18 cellular contexts compared by ENCODE assay signal in genomic region chr19:39472746-39473442, GRCh38. TPM values are rescaled to one million over a fixed set of nuclear protein-coding genes. Genes with fewer than 3 reads are reported as not detected.
"Had no signal": no experiment of that assay in that cellular context is flagged by ENCODE, and none has a peak within 500 bp of the region (broad histone marks: within the 10 kb centered on the region; RNA-seq: fewer than 3 reads in every experiment).

No MANE protein-coding gene starts in this region.

- H3K9me3 ChIP-seq: gastrocnemius medialis, heart left ventricle, left ventricle myocardium inferior, prostate gland, right atrium auricular region, thoracic aorta had no signal

- H3K27me3 ChIP-seq: gastrocnemius medialis, heart left ventricle, right atrium auricular region had no signal

- ATAC-seq: gastrocnemius medialis had no signal

- H3K4me3 ChIP-seq: gastrocnemius medialis, heart left ventricle, left ventricle myocardium inferior, prostate gland, right atrium auricular region, thoracic aorta had no signal

- H3K27me3 Mint-ChIP-seq: naive B cell had no signal

- DNase-seq: activated CD4-positive, alpha-beta T cell treated with anti-CD3 and anti-CD28 coated beads, Interleukin-2, amount 50 U/mL, for 4 hours; effector CD4-positive, alpha-beta T cell; gastrocnemius medialis; heart left ventricle; kidney; left ventricle myocardium inferior; naive B cell; small intestine; stimulated activated CD4-positive, alpha-beta T cell treated with anti-CD3 and anti-CD28 coated beads, Interleukin-15, amount 100 ng/mL, for 24 hours; stimulated activated CD4-positive, alpha-beta T cell treated with anti-CD3 and anti-CD28 coated beads, Interleukin-2, amount 100 ng/mL, for 48 hours had no signal

- H3K27ac ChIP-seq: gastrocnemius medialis, heart left ventricle, left ventricle myocardium inferior, prostate gland, right atrium auricular region, thoracic aorta had no signal

- H3K4me1 ChIP-seq: gastrocnemius medialis, prostate gland had no signal

- H3K27ac Mint-ChIP-seq: T-helper 2 cell treated with Interferon-gamma antibody and Interleukin-4, amounts not matched to agents 5 μg/mL and 100 μg/mL, for 36 hours had no signal

- H3K9me3 Mint-ChIP-seq: naive B cell; neural crest cell; T-helper 2 cell treated with Interferon-gamma antibody and Interleukin-4, amounts not matched to agents 5 μg/mL and 100 μg/mL, for 36 hours had no signal

- H3K4me3 Mint-ChIP-seq: naive B cell; neural crest cell; T-helper 2 cell treated with Interferon-gamma antibody and Interleukin-4, amounts not matched to agents 5 μg/mL and 100 μg/mL, for 36 hours had no signal

- H3K4me1 Mint-ChIP-seq: neural crest cell had no signal

RNA-seq across cellular contexts. Expression of gene DLL3, which starts 25.9 kb away (rescaled TPM):
- total RNA-seq: gastrocnemius medialis, heart left ventricle, left ventricle myocardium inferior, right atrium auricular region, thoracic aorta, ureter had no signal

RNA-seq across cellular contexts. Expression of gene SELENOV, which starts 42.0 kb away (rescaled TPM):
- total RNA-seq: cerebellum, gastrocnemius medialis, heart left ventricle, kidney, left ventricle myocardium inferior, neural crest cell, osteocyte, prostate gland, right atrium auricular region, thoracic aorta, ureter had no signal
